1 cellular context compared by ENCODE assay signal in genomic region chr1:62237950-62238374, GRCh38.
TF ChIP-seq lines count a peak whose summit lies in the region.

No MANE protein-coding gene starts in this region.

TF ChIP-seq in HepG2, 621 proteins besides CTCF, POLR2A, EP300 and RAD21 (continued from another document and continues in another):
- no peak for TF ChIP-seq DBP (CRISPR knock-in tag; IDR thresholded peaks at IDR 0.05; ENCODE audit: not compliant biosample characterization)
- no peak for TF ChIP-seq ZNF354B (CRISPR knock-in tag; IDR thresholded peaks at IDR 0.05)
- TF ChIP-seq ZNF101 (CRISPR knock-in tag; IDR thresholded peaks at IDR 0.05; ENCODE audit: borderline replicate concordance, low read depth) = no peak; the same call in 1 of the 2 replicates
- peak; percentile 45; the same call in 1 of the 2 replicates for TF ChIP-seq CHD4 (IDR thresholded peaks at IDR 0.05; ENCODE audit: borderline replicate concordance, low read length)
- 0 out of 2 replicates have a peak, but pooled peaks have one; percentile 56 for TF ChIP-seq ZNF772 (CRISPR knock-in tag; IDR thresholded peaks at IDR 0.05)
- TF ChIP-seq SNAI1 (CRISPR knock-in tag; IDR thresholded peaks at IDR 0.05; ENCODE audit: borderline replicate concordance) = no peak
- no peak for TF ChIP-seq CSRNP2 (CRISPR knock-in tag; conservative IDR thresholded peaks at IDR 0.05; ENCODE audit: low read depth)
- TF ChIP-seq HOXA7 (CRISPR knock-in tag; IDR thresholded peaks at IDR 0.05) = no peak
- TF ChIP-seq THYN1 (CRISPR knock-in tag; IDR thresholded peaks at IDR 0.05; ENCODE audit: borderline replicate concordance, low read depth) = no peak
- TF ChIP-seq ZFAT (CRISPR knock-in tag; conservative IDR thresholded peaks at IDR 0.05) = no peak
- TF ChIP-seq ZNF672 (CRISPR knock-in tag; IDR thresholded peaks at IDR 0.05) = no peak
- no peak for TF ChIP-seq EED (CRISPR knock-in tag; IDR thresholded peaks at IDR 0.05)
- peak; percentile 38 for TF ChIP-seq MIER2 (CRISPR knock-in tag; IDR thresholded peaks at IDR 0.05)
- peak; percentile 68 for TF ChIP-seq ZMYM4 (CRISPR knock-in tag; IDR thresholded peaks at IDR 0.05)
- TF ChIP-seq ZFP82 (CRISPR knock-in tag; IDR thresholded peaks at IDR 0.05; ENCODE audit: borderline replicate concordance) = no peak
- TF ChIP-seq MATR3 (CRISPR knock-in tag; IDR thresholded peaks at IDR 0.05) = no peak
- no peak for TF ChIP-seq CENPBD1 (CRISPR knock-in tag; IDR thresholded peaks at IDR 0.05; ENCODE audit: borderline replicate concordance, low read depth)
- TF ChIP-seq EHMT2 (IDR thresholded peaks at IDR 0.05; ENCODE audit: borderline replicate concordance, low read depth, low read length) = no peak
- TF ChIP-seq PLSCR1 (CRISPR knock-in tag; IDR thresholded peaks at IDR 0.05; ENCODE audit: borderline replicate concordance) = no peak
- 0 out of 2 replicates have a peak, but pooled peaks have one; percentile 69 for TF ChIP-seq STAT6 (CRISPR knock-in tag; IDR thresholded peaks at IDR 0.05; ENCODE audit: borderline replicate concordance)
- TF ChIP-seq ZNF484 (CRISPR knock-in tag; IDR thresholded peaks at IDR 0.05; ENCODE audit: borderline replicate concordance, low read depth) = no peak
- no peak for TF ChIP-seq IRF2 (CRISPR knock-in tag; IDR thresholded peaks at IDR 0.05)
- TF ChIP-seq ZNF512B (CRISPR knock-in tag; IDR thresholded peaks at IDR 0.05; ENCODE audit: borderline replicate concordance) = no peak
- TF ChIP-seq NFKB2 (CRISPR knock-in tag; IDR thresholded peaks at IDR 0.05; ENCODE audit: borderline replicate concordance) = no peak
- TF ChIP-seq POLR2G (IDR thresholded peaks at IDR 0.05; ENCODE audit: low read depth, low read length) = no peak
- TF ChIP-seq NCOA2 (CRISPR knock-in tag; IDR thresholded peaks at IDR 0.05) = peak; percentile 97
- peak; percentile 25; the same call in 1 of the 2 replicates for TF ChIP-seq ZNF710 (CRISPR knock-in tag; IDR thresholded peaks at IDR 0.05; ENCODE audit: borderline replicate concordance)
- TF ChIP-seq NFATC3 (CRISPR knock-in tag; IDR thresholded peaks at IDR 0.05) = no peak
- no peak for TF ChIP-seq ZNF878 (CRISPR knock-in tag; IDR thresholded peaks at IDR 0.05)
- no peak for TF ChIP-seq SIN3A (IDR thresholded peaks at IDR 0.05; ENCODE audit: borderline replicate concordance, low read depth, low read length)
- no peak for TF ChIP-seq ZNF350 (CRISPR knock-in tag; IDR thresholded peaks at IDR 0.05; ENCODE audit: borderline replicate concordance, low read depth)
- TF ChIP-seq NR2F2 (IDR thresholded peaks at IDR 0.05; ENCODE audit: borderline replicate concordance, low read depth) = peak; percentile 96
- no peak for TF ChIP-seq ZNF329 (CRISPR knock-in tag; IDR thresholded peaks at IDR 0.05; ENCODE audit: low read depth)
- TF ChIP-seq ZNF510 (CRISPR knock-in tag; IDR thresholded peaks at IDR 0.05; ENCODE audit: low read depth) = no peak
- no peak for TF ChIP-seq ZNF138 (CRISPR knock-in tag; IDR thresholded peaks at IDR 0.05; ENCODE audit: low read depth)
- no peak for TF ChIP-seq RFXANK (CRISPR knock-in tag; IDR thresholded peaks at IDR 0.05)
- TF ChIP-seq ZNF709 (CRISPR knock-in tag; IDR thresholded peaks at IDR 0.05) = 0 out of 2 replicates have a peak, but pooled peaks have one; percentile 62
- no peak for TF ChIP-seq ZNF12 (CRISPR knock-in tag; IDR thresholded peaks at IDR 0.05)
- TF ChIP-seq GABPB1 (CRISPR knock-in tag; IDR thresholded peaks at IDR 0.05) = no peak
- no peak for TF ChIP-seq ZXDC (CRISPR knock-in tag; IDR thresholded peaks at IDR 0.05)
- TF ChIP-seq ZUFSP (CRISPR knock-in tag; IDR thresholded peaks at IDR 0.05; ENCODE audit: borderline replicate concordance) = no peak
- TF ChIP-seq ZFP62 (CRISPR knock-in tag; IDR thresholded peaks at IDR 0.05) = no peak
- TF ChIP-seq ARID2 (CRISPR knock-in tag; IDR thresholded peaks at IDR 0.05; ENCODE audit: borderline replicate concordance) = no peak; the same call in 1 of the 2 replicates
- TF ChIP-seq ATAD3A (CRISPR knock-in tag; IDR thresholded peaks at IDR 0.05) = no peak
- no peak for TF ChIP-seq MTF1 (CRISPR knock-in tag; IDR thresholded peaks at IDR 0.05)
- no peak for TF ChIP-seq NPAS2 (CRISPR knock-in tag; IDR thresholded peaks at IDR 0.05; ENCODE audit: borderline replicate concordance)
- no peak for TF ChIP-seq CAMTA2 (CRISPR knock-in tag; IDR thresholded peaks at IDR 0.05; ENCODE audit: borderline replicate concordance)
